In genomic region chr16:31807086-31807485, GRCh38 we compare ENCODE assay signal across 8 cellular contexts.
"Had no signal": no experiment of that assay in that cellular context is flagged by ENCODE, and none has a peak within 500 bp of the region (broad histone marks: within the 10 kb centered on the region; RNA-seq: fewer than 3 reads in every experiment).

No MANE protein-coding gene starts in this region.

- FAIRE-seq: HTR-8/SVneo had no signal

- DNase-seq: GM23248, GOT3, H7, HCEC 1CT, Karpas-422, KBM-7 had no signal

- H2AFZ ChIP-seq: GM23248 had no signal

- H3K4me2 ChIP-seq: KMS-11 had no signal

- H3K27ac ChIP-seq: GM23248, KMS-11 had no signal

- H3K4me3 ChIP-seq: GM23248 had no signal

- H3K9ac ChIP-seq: GM23248, KMS-11 had no signal
